17 cellular contexts compared by ENCODE assay signal in the genomic region with DNA sequence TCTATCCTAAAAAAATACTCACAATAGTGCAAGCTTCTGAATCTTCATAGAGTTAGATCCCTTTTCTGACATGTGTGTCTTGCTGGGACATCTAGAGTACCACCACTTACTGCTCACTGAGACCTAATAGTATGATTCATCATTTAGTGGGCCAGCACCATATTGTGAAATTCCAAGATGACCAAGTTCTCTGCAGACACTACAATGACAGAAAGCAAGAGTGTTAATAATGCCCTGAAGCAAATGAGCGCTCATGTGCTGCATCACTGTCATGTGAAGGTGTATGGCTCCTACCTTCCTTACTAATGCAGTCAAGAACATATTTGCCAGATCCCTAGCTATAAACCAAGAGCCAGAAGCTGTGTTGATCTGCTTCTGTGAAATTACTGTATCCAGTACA.
A peak's percentile ranks its signal among the peaks of the same experiment; 100 is the strongest.
DNase-seq lines count a peak whose midpoint lies in the region; ATAC-seq and TF ChIP-seq lines count a peak whose summit lies in the region.
"Had no signal": no experiment of that assay in that cellular context is flagged by ENCODE, and none has a peak within 500 bp of the region (broad histone marks: within the 10 kb centered on the region; RNA-seq: fewer than 3 reads in every experiment).

No MANE protein-coding gene starts in this region.

- H3K27me3 Mint-ChIP-seq in natural killer cell (ENCODE audit: low read depth in 2 of 2), result no peaks in the 10 kb centered on the region
- H3K27me3 Mint-ChIP-seq in activated T-helper 2 cell treated with anti-CD3 and anti-CD28 coated beads, Interferon-gamma antibody, Interleukin-2, Interleukin-4, amounts not matched to agents 10 μg/mL and 5 μg/mL and 100 μg/mL, durations not matched to agents 14 hours and 24 hours and 36 hours (ENCODE audit: low read depth), result no peaks in the 10 kb centered on the region
- H3K27me3 Mint-ChIP-seq: CD4-positive, alpha-beta T cell had no signal

- H3K4me2 ChIP-seq in mesendoderm (ENCODE audit: low read length), result no peak overlapping the region
- no peak overlapping the region for H3K4me2 ChIP-seq in neuronal stem cell (ENCODE audit: insufficient read depth, low read length, poor library complexity, severe bottlenecking)
- H3K4me2 ChIP-seq: A549, GM23338 had no signal

- H3K27me3 ChIP-seq in mesendoderm (ENCODE audit: insufficient read depth, low read length, poor library complexity) (no peaks in the 10 kb centered on the region), neuronal stem cell (ENCODE audit: control insufficient read depth in 3 of 3, insufficient read depth in 3 of 3, low read depth in 1 of 3, low read length in 3 of 3) (no peaks in the 10 kb centered on the region)

- ATAC-seq in natural killer cell, result no peak
- ATAC-seq: A549, GM23338, HepG2 had no signal

- peaks cover 9% of the 10 kb centered on the region for H3K36me3 Mint-ChIP-seq in natural killer cell
- no peaks in the 10 kb centered on the region for H3K36me3 Mint-ChIP-seq in activated T-helper 2 cell treated with anti-CD3 and anti-CD28 coated beads, Interferon-gamma antibody, Interleukin-2, Interleukin-4, amounts not matched to agents 10 μg/mL and 5 μg/mL and 100 μg/mL, durations not matched to agents 14 hours and 24 hours and 36 hours (ENCODE audit: low read depth)

- H2AFZ ChIP-seq in neuronal stem cell (ENCODE audit: low read length), result no peak overlapping the region
- H2AFZ ChIP-seq: GM23338 had no signal

- H3K27ac ChIP-seq in mesendoderm (ENCODE audit: low read depth, low read length) (no peak overlapping the region), neuronal stem cell (replicated peaks; ENCODE audit: low read length) (no peak overlapping the region)
- H3K27ac ChIP-seq: 22Rv1, A549, C4-2B had no signal

- H3K79me2 ChIP-seq in mesendoderm (ENCODE audit: control insufficient read depth, insufficient read depth, low read length), result no peaks in the 10 kb centered on the region

- H3K23ac ChIP-seq in mesendoderm (ENCODE audit: low read length) (no peak overlapping the region), neuronal stem cell (ENCODE audit: low read depth, low read length, poor library complexity) (no peak overlapping the region)

- H3K4me3 Mint-ChIP-seq in natural killer cell, result no peak overlapping the region
- no peak overlapping the region for H3K4me3 Mint-ChIP-seq in activated T-helper 2 cell treated with anti-CD3 and anti-CD28 coated beads, Interferon-gamma antibody, Interleukin-2, Interleukin-4, amounts not matched to agents 10 μg/mL and 5 μg/mL and 100 μg/mL, durations not matched to agents 14 hours and 24 hours and 36 hours (ENCODE audit: low read depth)
- H3K4me3 Mint-ChIP-seq: CD4-positive, alpha-beta T cell; GM23338 had no signal

- no peak overlapping the region for H2BK15ac ChIP-seq in mesendoderm (replicated peaks; ENCODE audit: low read depth)
- no peak overlapping the region for H2BK15ac ChIP-seq in neuronal stem cell (ENCODE audit: low read length)

- H3K9me3 Mint-ChIP-seq in natural killer cell, result peaks cover 14 to 19% of the 10 kb centered on the region in 2 donors
- H3K9me3 Mint-ChIP-seq in activated T-helper 2 cell treated with anti-CD3 and anti-CD28 coated beads, Interferon-gamma antibody, Interleukin-2, Interleukin-4, amounts not matched to agents 10 μg/mL and 5 μg/mL and 100 μg/mL, durations not matched to agents 14 hours and 24 hours and 36 hours, result peaks cover 30% of the 10 kb centered on the region
- H3K9me3 Mint-ChIP-seq: GM23338 had no signal

- no peak overlapping the region for H3K56ac ChIP-seq in mesendoderm (ENCODE audit: low read length)

- no peak overlapping the region for H4K91ac ChIP-seq in neuronal stem cell (ENCODE audit: low read depth, low read length, poor library complexity)

- H3K36me3 ChIP-seq in mesendoderm (ENCODE audit: control insufficient read depth, insufficient read depth, low read length) (no peaks in the 10 kb centered on the region), neuronal stem cell (replicated peaks in 1 of 2; ENCODE audit: control insufficient read depth in 2 of 2, insufficient read depth in 2 of 2, low read length in 2 of 2) (no peaks in the 10 kb centered on the region)

- H2AK5ac ChIP-seq in mesendoderm (ENCODE audit: low read length), result no peak overlapping the region
- H2AK5ac ChIP-seq in neuronal stem cell (ENCODE audit: low read depth, low read length), result no peak overlapping the region

- H3K4me3 ChIP-seq in epithelial cell of proximal tubule (ENCODE audit: low read depth, low read length), result no peak overlapping the region
- H3K4me3 ChIP-seq in mesendoderm (ENCODE audit: low read length), result no peak overlapping the region
- no peak overlapping the region for H3K4me3 ChIP-seq in neuronal stem cell (ENCODE audit: low read length in 2 of 2)
- H3K4me3 ChIP-seq: A549, GM23338 had no signal

- intact Hi-C loops in natural killer cell (cut with micrococcal nuclease), result no loop called here
- intact Hi-C loops in activated T-helper 2 cell treated with anti-CD3 and anti-CD28 coated beads, Interferon-gamma antibody, Interleukin-2, Interleukin-4, amounts not matched to agents 10 μg/mL and 5 μg/mL and 100 μg/mL, durations not matched to agents 14 hours and 24 hours and 36 hours (cut with micrococcal nuclease), result no loop called here

- H3K18ac ChIP-seq in mesendoderm (ENCODE audit: low read length), result no peak overlapping the region
- no peak overlapping the region for H3K18ac ChIP-seq in neuronal stem cell (ENCODE audit: low read length)

- no peak overlapping the region for H4K8ac ChIP-seq in mesendoderm (ENCODE audit: low read depth, low read length)
- H4K8ac ChIP-seq in neuronal stem cell (ENCODE audit: low read depth, low read length), result no peak overlapping the region

- H3K4ac ChIP-seq in mesendoderm (ENCODE audit: low read depth, low read length) (no peak overlapping the region), neuronal stem cell (ENCODE audit: low read length) (no peak overlapping the region)

- WGBS in mesendoderm (ENCODE audit: extremely low coverage, insufficient coverage, low lambda C conversion rate), result no CpG with 5 or more reads among the region's 1 CpG
- no CpG with 5 or more reads among the region's 1 CpG for WGBS in neuronal stem cell (ENCODE audit: extremely low coverage in 2 of 2, insufficient read length in 2 of 2, insufficient replicate concordance in 1 of 2), 2 donors

- H3K4me1 ChIP-seq in mesendoderm (ENCODE audit: control insufficient read depth, low read depth, low read length) (no peaks in the 10 kb centered on the region), neuronal stem cell (ENCODE audit: control insufficient read depth in 2 of 2, insufficient read depth in 1 of 2, low read depth in 1 of 2, low read length in 2 of 2) (no peaks in the 10 kb centered on the region)
- H3K4me1 ChIP-seq: A549, Caco-2 had no signal

- H2BK5ac ChIP-seq in mesendoderm (ENCODE audit: low read length), result no peak overlapping the region
- H2BK5ac ChIP-seq in neuronal stem cell (ENCODE audit: low read length), result no peak overlapping the region

- no peak overlapping the region for H3K27ac Mint-ChIP-seq in natural killer cell
- H3K27ac Mint-ChIP-seq in activated T-helper 2 cell treated with anti-CD3 and anti-CD28 coated beads, Interferon-gamma antibody, Interleukin-2, Interleukin-4, amounts not matched to agents 10 μg/mL and 5 μg/mL and 100 μg/mL, durations not matched to agents 14 hours and 24 hours and 36 hours, result no peak overlapping the region
- H3K27ac Mint-ChIP-seq: CD4-positive, alpha-beta T cell; GM23338 had no signal

- TF ChIP-seq CTCF in epithelial cell of proximal tubule (conservative IDR thresholded peaks at IDR 0.05; ENCODE audit: low read depth, low read length) (no peak), natural killer cell (IDR thresholded peaks at IDR 0.05) (no peak)

- no peak overlapping the region for H2BK120ac ChIP-seq in mesendoderm (ENCODE audit: low read depth, low read length)
- no peak overlapping the region for H2BK120ac ChIP-seq in neuronal stem cell (ENCODE audit: low read depth, low read length)

- H3K4me1 Mint-ChIP-seq in natural killer cell, result no peaks in the 10 kb centered on the region
- no peaks in the 10 kb centered on the region for H3K4me1 Mint-ChIP-seq in activated T-helper 2 cell treated with anti-CD3 and anti-CD28 coated beads, Interferon-gamma antibody, Interleukin-2, Interleukin-4, amounts not matched to agents 10 μg/mL and 5 μg/mL and 100 μg/mL, durations not matched to agents 14 hours and 24 hours and 36 hours (ENCODE audit: low read depth)
- H3K4me1 Mint-ChIP-seq: GM23338 had no signal

- H3K79me1 ChIP-seq in mesendoderm (ENCODE audit: low read length) (no peaks in the 10 kb centered on the region), neuronal stem cell (ENCODE audit: low read depth, low read length) (no peaks in the 10 kb centered on the region)

- DNase-seq in ELR (ENCODE audit: low read depth), result peak; percentile 30
- peak; percentile 1 for DNase-seq in RPMI7951 (ENCODE audit: low read depth)
- DNase-seq in epithelial cell of proximal tubule (ENCODE audit: low read depth), result peak; percentile 36
- peak; percentile 5 for DNase-seq in mesendoderm
- DNase-seq in neuronal stem cell (ENCODE audit: low spot score), result no peak
- no peak for DNase-seq in natural killer cell
- DNase-seq in activated T-helper 2 cell treated with anti-CD3 and anti-CD28 coated beads, Interferon-gamma antibody, Interleukin-2, Interleukin-4, amounts not matched to agents 10 μg/mL and 5 μg/mL and 100 μg/mL, durations not matched to agents 14 hours and 24 hours and 36 hours (ENCODE audit: low spot score), result no peak
- DNase-seq: AML-193; Caco-2; CD4-positive, alpha-beta T cell; GDM1; HCEC 1CT had no signal

- H3K9ac ChIP-seq in mesendoderm (ENCODE audit: low read length), result no peak overlapping the region
- no peak overlapping the region for H3K9ac ChIP-seq in neuronal stem cell (ENCODE audit: low read depth, low read length, poor library complexity)

- H2BK12ac ChIP-seq in neuronal stem cell (ENCODE audit: low read length), result no peak overlapping the region

- H3K14ac ChIP-seq in neuronal stem cell (ENCODE audit: low read length), result no peak overlapping the region

- no peaks in the 10 kb centered on the region for H3K9me3 ChIP-seq in neuronal stem cell (replicated peaks in 1 of 2; ENCODE audit: control insufficient read depth in 2 of 2, insufficient read depth in 1 of 2, low read depth in 1 of 2, low read length in 2 of 2)
- H3K9me3 ChIP-seq: A549, Caco-2 had no signal

- no peak overlapping the region for H4K5ac ChIP-seq in mesendoderm (ENCODE audit: low read length)

Comparison
In these comparisons a context has a peak if more than half of its experiments do, and no peak if none do; other contexts are left out.
1. DNase-seq: peak in ELR (single experiment), RPMI7951 (single experiment), epithelial cell of proximal tubule (single experiment) and mesendoderm (single experiment); none in neuronal stem cell (single experiment), natural killer cell (single experiment) and activated T-helper 2 cell treated with anti-CD3 and anti-CD28 coated beads, Interferon-gamma antibody, Interleukin-2, Interleukin-4, amounts not matched to agents 10 μg/mL and 5 μg/mL and 100 μg/mL, durations not matched to agents 14 hours and 24 hours and 36 hours (single experiment).